10 cellular contexts compared by ENCODE assay signal in the genomic region with DNA sequence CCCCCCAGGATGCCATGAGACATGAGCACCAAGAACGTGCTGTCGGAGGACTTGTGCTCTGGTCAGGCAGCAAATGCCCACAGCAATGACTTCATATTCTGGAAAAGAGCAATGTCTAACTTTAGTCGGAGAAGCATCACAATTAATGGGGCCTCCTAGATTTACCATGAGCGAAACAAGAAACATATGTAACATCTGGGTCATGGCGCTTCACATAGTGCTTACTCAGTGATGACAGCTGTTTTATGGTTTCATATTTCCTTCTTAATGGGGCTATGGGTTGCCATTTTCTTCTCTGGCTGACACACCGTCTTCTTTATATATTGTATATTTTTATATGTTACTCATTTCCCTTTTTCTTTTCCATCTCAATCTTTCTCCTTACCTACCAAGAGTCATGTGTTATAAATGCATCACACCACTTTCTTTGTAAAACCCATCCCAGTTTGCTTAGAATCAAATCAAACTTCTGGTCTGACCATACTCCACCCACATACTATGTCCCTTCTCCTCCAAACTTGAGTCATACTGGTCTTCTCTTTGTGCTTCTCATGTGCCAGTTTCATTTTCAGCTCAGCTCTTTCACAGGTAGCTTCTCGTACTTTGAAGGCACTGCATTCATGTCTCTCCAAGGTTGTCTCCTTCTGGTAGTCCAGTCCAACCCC. TPM values are rescaled to one million over a fixed set of nuclear protein-coding genes. Genes with fewer than 3 reads are reported as not detected.
DNase-seq lines count a peak whose midpoint lies in the region; ATAC-seq and FAIRE-seq lines count a peak whose summit lies in the region.
"Had no signal": no experiment of that assay in that cellular context is flagged by ENCODE, and none has a peak within 500 bp of the region (broad histone marks: within the 10 kb centered on the region; RNA-seq: fewer than 3 reads in every experiment).

No MANE protein-coding gene starts in this region.

- no peak overlapping the region for H3K4me3 ChIP-seq in small intestine (ENCODE audit: low read depth in 1 of 2, low read length in 2 of 2)
- H3K4me3 ChIP-seq: lung had no signal

- H3K27ac Mint-ChIP-seq in natural killer cell treated with Interleukin-12 subunit alpha and Interleukin-12 subunit beta and Interleukin-15 and Interleukin-18, amount 100 ng/mL, for 72 hours = peak overlapping the region in 1 of 2 donors; percentile 62

- H3K9me3 Mint-ChIP-seq in natural killer cell treated with Interleukin-12 subunit alpha and Interleukin-12 subunit beta and Interleukin-15 and Interleukin-18, amount 100 ng/mL, for 72 hours = peaks cover 2% of the 10 kb centered on the region

- H3K4me1 ChIP-seq in small intestine (ENCODE audit: control insufficient read depth in 2 of 2, insufficient read depth in 1 of 2, low read depth in 1 of 2, low read length in 1 of 2) = no peaks in the 10 kb centered on the region

- H3K27ac ChIP-seq in small intestine (ENCODE audit: low read depth in 1 of 2, low read length in 1 of 2) = peak overlapping the region in 1 of 2 donors; percentile 27
- H3K27ac ChIP-seq: VCaP had no signal

- ATAC-seq in GM18907 (IDR thresholded peaks at IDR 0.05; ENCODE audit: unreplicated experiment) (peak; percentile 95), GM21786 (IDR thresholded peaks at IDR 0.05; ENCODE audit: unreplicated experiment) (peak; percentile 81), HG03520 (IDR thresholded peaks at IDR 0.05; ENCODE audit: unreplicated experiment) (peak; percentile 90)
- ATAC-seq in natural killer cell treated with Interleukin-12 subunit alpha and Interleukin-12 subunit beta and Interleukin-15 and Interleukin-18, amount 100 ng/mL, for 72 hours = peak; percentile 50 to 95
- ATAC-seq: Panc1 had no signal

- no peak for FAIRE-seq in small intestine (lab: Jason Lieb, UNC)

- H3K36me3 ChIP-seq in small intestine (ENCODE audit: control insufficient read depth in 2 of 2, insufficient read depth in 2 of 2, low read length in 2 of 2) = peaks cover 0 to 2% of the 10 kb centered on the region in 2 donors

- peak overlapping the region; percentile 50 for H3K4me3 Mint-ChIP-seq in natural killer cell treated with Interleukin-12 subunit alpha and Interleukin-12 subunit beta and Interleukin-15 and Interleukin-18, amount 100 ng/mL, for 72 hours

- peaks cover 14 to 25% of the 10 kb centered on the region in 2 donors for H3K4me1 Mint-ChIP-seq in natural killer cell treated with Interleukin-12 subunit alpha and Interleukin-12 subunit beta and Interleukin-15 and Interleukin-18, amount 100 ng/mL, for 72 hours (ENCODE audit: low read depth in 2 of 2)

- no peaks in the 10 kb centered on the region for H3K27me3 ChIP-seq in small intestine (ENCODE audit: control insufficient read depth in 2 of 2, insufficient read depth in 2 of 2, low read length in 2 of 2)

- DNase-seq in natural killer cell treated with Interleukin-12 subunit alpha and Interleukin-12 subunit beta and Interleukin-15 and Interleukin-18, amount 100 ng/mL, for 72 hours (ENCODE audit: low spot score) = no peak
- no peak for DNase-seq in NCI-H345 (lab: John Stamatoyannopoulos, UW)
- no peak for DNase-seq in small intestine
- no peak for DNase-seq in nucleus accumbens (lab: John Stamatoyannopoulos, UW)

- whole genome bisulfite sequencing in small intestine, 3 donors = 70 to 81% (median 74%) methylated on average over 7 of the region's 7 CpGs

- peaks cover 16% of the 10 kb centered on the region for H3K36me3 Mint-ChIP-seq in natural killer cell treated with Interleukin-12 subunit alpha and Interleukin-12 subunit beta and Interleukin-15 and Interleukin-18, amount 100 ng/mL, for 72 hours

- H3K9me3 ChIP-seq in small intestine (ENCODE audit: control insufficient read depth, low read depth) = no peaks in the 10 kb centered on the region

- no peaks in the 10 kb centered on the region for H3K27me3 Mint-ChIP-seq in natural killer cell treated with Interleukin-12 subunit alpha and Interleukin-12 subunit beta and Interleukin-15 and Interleukin-18, amount 100 ng/mL, for 72 hours

RNA-seq across cellular contexts. Expression of a gene that starts 9.4 kb away (rescaled TPM):
- not detected for total RNA-seq in natural killer cell treated with Interleukin-12 subunit alpha and Interleukin-12 subunit beta and Interleukin-15 and Interleukin-18, amount 100 ng/mL, for 72 hours
- polyA plus RNA-seq in small intestine = under 1 TPM in 1 of 3 donors, not detected in 2; 0.18 TPM
